1 cellular context compared by ENCODE assay signal in genomic region chr5:104062495-104063377, GRCh38.
TF ChIP-seq lines count a peak whose summit lies in the region.

No MANE protein-coding gene starts in this region.

TF ChIP-seq in GM12878, 131 proteins besides CTCF, POLR2A, EP300 and RAD21:
- no peak for TF ChIP-seq PAX8 (IDR thresholded peaks at IDR 0.05)
